In the genomic region with DNA sequence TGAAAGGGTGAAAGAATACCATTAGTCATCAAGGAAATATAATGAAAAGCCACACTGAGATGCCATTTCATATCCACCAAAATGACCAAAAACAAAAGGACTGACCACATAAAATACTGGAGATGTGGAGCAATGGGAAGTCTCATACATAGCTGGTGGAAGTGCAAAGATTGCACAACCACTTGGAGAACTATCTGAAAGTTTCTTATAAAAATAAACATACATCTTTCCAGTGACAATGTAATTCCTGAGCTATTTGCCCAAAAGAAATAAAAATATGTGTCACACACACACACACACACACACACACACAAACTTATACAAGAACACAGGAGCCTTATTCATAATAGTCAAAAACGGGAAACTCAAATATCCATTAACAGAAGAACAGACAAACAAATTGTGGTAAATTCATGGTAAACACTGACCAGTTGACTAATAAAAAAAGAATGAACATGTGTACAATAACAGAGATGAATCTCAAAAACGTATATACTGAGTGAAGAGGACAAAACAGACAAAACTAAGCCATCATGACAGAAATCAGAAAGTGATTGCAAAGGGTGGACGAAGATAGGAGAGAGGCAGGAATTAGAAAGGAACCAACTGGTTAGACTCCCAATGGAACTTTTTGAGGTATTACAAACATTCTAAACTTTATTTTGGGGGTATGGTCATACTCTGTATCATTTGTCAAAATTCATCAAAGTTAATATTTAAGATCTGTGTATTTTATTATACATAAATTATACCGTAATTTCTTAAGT, we compare ENCODE assay signal across 1 cellular context.
TF ChIP-seq lines count a peak whose summit lies in the region.

No MANE protein-coding gene starts in this region.

TF ChIP-seq in SK-N-SH treated with all-trans-retinoic acid at 6 μM for 48 hours, 23 proteins besides CTCF, POLR2A, EP300 and RAD21 (continued from another document):
- TF ChIP-seq, protein P1, sequence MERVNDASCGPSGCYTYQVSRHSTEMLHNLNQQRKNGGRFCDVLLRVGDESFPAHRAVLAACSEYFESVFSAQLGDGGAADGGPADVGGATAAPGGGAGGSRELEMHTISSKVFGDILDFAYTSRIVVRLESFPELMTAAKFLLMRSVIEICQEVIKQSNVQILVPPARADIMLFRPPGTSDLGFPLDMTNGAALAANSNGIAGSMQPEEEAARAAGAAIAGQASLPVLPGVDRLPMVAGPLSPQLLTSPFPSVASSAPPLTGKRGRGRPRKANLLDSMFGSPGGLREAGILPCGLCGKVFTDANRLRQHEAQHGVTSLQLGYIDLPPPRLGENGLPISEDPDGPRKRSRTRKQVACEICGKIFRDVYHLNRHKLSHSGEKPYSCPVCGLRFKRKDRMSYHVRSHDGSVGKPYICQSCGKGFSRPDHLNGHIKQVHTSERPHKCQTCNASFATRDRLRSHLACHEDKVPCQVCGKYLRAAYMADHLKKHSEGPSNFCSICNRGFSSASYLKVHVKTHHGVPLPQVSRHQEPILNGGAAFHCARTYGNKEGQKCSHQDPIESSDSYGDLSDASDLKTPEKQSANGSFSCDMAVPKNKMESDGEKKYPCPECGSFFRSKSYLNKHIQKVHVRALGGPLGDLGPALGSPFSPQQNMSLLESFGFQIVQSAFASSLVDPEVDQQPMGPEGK (CRISPR knock-in tag; IDR thresholded peaks at IDR 0.05; ENCODE audit: borderline replicate concordance), result no peak
- TF ChIP-seq TCF4 (CRISPR knock-in tag; IDR thresholded peaks at IDR 0.05; ENCODE audit: borderline replicate concordance), result no peak
- no peak for TF ChIP-seq TOX (CRISPR knock-in tag; IDR thresholded peaks at IDR 0.05; ENCODE audit: borderline replicate concordance)
